In genomic region chr12:50569321-50569720, GRCh38 we compare ENCODE assay signal across 18 cellular contexts.
DNase-seq lines count a peak whose midpoint lies in the region; ATAC-seq and TF ChIP-seq lines count a peak whose summit lies in the region.
"Had no signal": no experiment of that assay in that cellular context is flagged by ENCODE, and none has a peak within 500 bp of the region (broad histone marks: within the 10 kb centered on the region; RNA-seq: fewer than 3 reads in every experiment).

No MANE protein-coding gene starts in this region.

- H2AK5ac ChIP-seq in trophoblast cell (ENCODE audit: low read length), result no peak overlapping the region

- H3K14ac ChIP-seq in trophoblast cell (ENCODE audit: low read length), result no peak overlapping the region

- no peak overlapping the region for H2BK12ac ChIP-seq in trophoblast cell (ENCODE audit: low read length)

- H2AFZ ChIP-seq in GM23338 (no peak overlapping the region), trophoblast cell (ENCODE audit: insufficient read depth, low read length, poor library complexity) (no peak overlapping the region)

- no peak overlapping the region for H4K12ac ChIP-seq in trophoblast cell (ENCODE audit: low read depth, low read length)

- H3K27ac Mint-ChIP-seq in GM23338, result peak overlapping the region; percentile 0; the same call in 1 of the 2 replicates
- H3K27ac Mint-ChIP-seq: CD4-positive, alpha-beta T cell had no signal

- H4K8ac ChIP-seq in trophoblast cell (ENCODE audit: low read depth, low read length), result no peak overlapping the region

- in situ Hi-C loops in GM13976 (cut with MboI; ENCODE audit: low sequenced_read_pairs, unreplicated experiment), result no loop called here

- H3K79me2 ChIP-seq in GM23338 (replicated peaks; ENCODE audit: insufficient read depth) (peaks cover 89% of the 10 kb centered on the region), trophoblast cell (ENCODE audit: control insufficient read depth, insufficient read depth, low read length, poor library complexity) (peaks cover 12% of the 10 kb centered on the region)

- H3K27me3 ChIP-seq in GM23338 (ENCODE audit: insufficient read depth), result no peaks in the 10 kb centered on the region
- H3K27me3 ChIP-seq in adrenal gland, result no peaks in the 10 kb centered on the region
- no peaks in the 10 kb centered on the region for H3K27me3 ChIP-seq in right atrium auricular region
- H3K27me3 ChIP-seq in trophoblast cell (ENCODE audit: insufficient read depth, low read length), result no peaks in the 10 kb centered on the region
- H3K27me3 ChIP-seq: MG63, SJSA1 had no signal

- H4K20me1 ChIP-seq in GM23338 (replicated peaks; ENCODE audit: insufficient read depth), result 0 out of 2 replicates have a peak, but pooled peaks cover 4% of the 10 kb centered on the region

- H4K91ac ChIP-seq in trophoblast cell (ENCODE audit: low read depth, low read length), result no peak overlapping the region

- no peak overlapping the region for H3K4me3 Mint-ChIP-seq in GM23338
- H3K4me3 Mint-ChIP-seq: activated T-cell treated with anti-CD3 and anti-CD28 coated beads, Interleukin-2, amount 50 U/mL, for 4 hours; CD4-positive, alpha-beta T cell had no signal

- TF ChIP-seq CTCF in GM23338 (conservative IDR thresholded peaks at IDR 0.05; ENCODE audit: low read depth in 2 of 2) (no peak), adrenal gland (IDR thresholded peaks at IDR 0.05) (no peak), right atrium auricular region (IDR thresholded peaks at IDR 0.05) (no peak), GM13976 (IDR thresholded peaks at IDR 0.05; ENCODE audit: borderline replicate concordance, control extremely low read depth, extremely low read depth, insufficient read depth, missing control alignments) (no peak)

- no peaks in the 10 kb centered on the region; the same call in 2 of the 3 replicates for H3K9me3 Mint-ChIP-seq in GM23338
- H3K9me3 Mint-ChIP-seq: activated T-cell treated with anti-CD3 and anti-CD28 coated beads, Interleukin-2, amount 50 U/mL, for 4 hours; CD4-positive, alpha-beta T cell had no signal

- peaks cover 45% of the 10 kb centered on the region for H3K4me1 Mint-ChIP-seq in GM23338

- DNase-seq in GM23338 (ENCODE audit: low spot score) (peak; percentile 39), adrenal gland (no peak), right atrium auricular region (ENCODE audit: low spot score) (no peak), trophoblast cell (no peak), GM13976 (ENCODE audit: low spot score) (no peak), NCI-H748 treated with DMSO at 0.1 percent for 48 hours (lab: John Stamatoyannopoulos, UW) (no peak), NCI-H2196 treated with DMSO at 0.1 percent for 48 hours (lab: John Stamatoyannopoulos, UW; ENCODE audit: unreplicated experiment) (no peak)
- DNase-seq: activated T-cell treated with anti-CD3 and anti-CD28 coated beads, Interleukin-2, amount 50 U/mL, for 4 hours; CD4-positive, alpha-beta T cell; GF-D8; islet precursor cell; MG63; NCI-H526 treated with DMSO at 0.1 percent for 48 hours; stimulated activated CD4-positive, alpha-beta T cell treated with anti-CD3 and anti-CD28 coated beads, Interleukin-2, amount 100 ng/mL, for 24 hours; stimulated activated naive CD4-positive, alpha-beta T cell had no signal

- no peak overlapping the region for H2BK120ac ChIP-seq in trophoblast cell (ENCODE audit: insufficient read depth, low read length, poor library complexity)

- H3K9ac ChIP-seq in trophoblast cell (ENCODE audit: low read length), result no peak overlapping the region

- H3K36me3 ChIP-seq in GM23338 (ENCODE audit: insufficient read depth) (no peaks in the 10 kb centered on the region), adrenal gland (replicated peaks in 1 of 2) (no peaks in the 10 kb centered on the region), right atrium auricular region (no peaks in the 10 kb centered on the region), trophoblast cell (ENCODE audit: control insufficient read depth in 1 of 2, insufficient read depth in 2 of 2, low read length in 2 of 2) (no peaks in the 10 kb centered on the region)
- H3K36me3 ChIP-seq: MG63, SJSA1 had no signal

- no peak for TF ChIP-seq POLR2A in adrenal gland (IDR thresholded peaks at IDR 0.05)

- H3F3A ChIP-seq in GM23338 (replicated peaks; ENCODE audit: low read depth), result no peaks in the 10 kb centered on the region; the same call in 1 of the 2 replicates

- H3K4me1 ChIP-seq in GM23338 (ENCODE audit: insufficient read depth) (peaks cover 50% of the 10 kb centered on the region), adrenal gland (replicated peaks in 1 of 2) (peaks cover 57 to 78% of the 10 kb centered on the region in 2 donors), right atrium auricular region (peaks cover 0 to 64% of the 10 kb centered on the region in 2 donors), trophoblast cell (ENCODE audit: control insufficient read depth in 1 of 2, insufficient read depth in 2 of 2, low read length in 2 of 2) (peaks cover 7 to 16% of the 10 kb centered on the region in 2 experiments)

- H3K23ac ChIP-seq in trophoblast cell (ENCODE audit: low read length), result no peak overlapping the region

- WGBS in adrenal gland, 4 donors, result 42 to 54% (median 46%) methylated on average over 2 of the region's 2 CpGs
- WGBS in trophoblast cell (ENCODE audit: extremely low coverage, insufficient coverage, insufficient read length), result no CpG with 5 or more reads among the region's 2 CpGs

- H3K9me3 ChIP-seq in adrenal gland (replicated peaks in 1 of 3), result no peaks in the 10 kb centered on the region
- no peaks in the 10 kb centered on the region for H3K9me3 ChIP-seq in right atrium auricular region
- no peaks in the 10 kb centered on the region for H3K9me3 ChIP-seq in trophoblast cell (ENCODE audit: insufficient read depth, low read depth, low read length)
- H3K9me3 ChIP-seq: MG63, SJSA1 had no signal

- H3K36me3 Mint-ChIP-seq in GM23338 (ENCODE audit: low read depth), result no peaks in the 10 kb centered on the region

- H2BK5ac ChIP-seq in trophoblast cell (ENCODE audit: low read depth, low read length, poor library complexity), result no peak overlapping the region

- intact Hi-C loops in adrenal gland (cut with DNase I), result loop anchor here in 1 of 2 donors (10.0 kb wide), 1 partner anchor 55 kb away; no protein-coding TSS in a partner anchor

- ATAC-seq in GM23338 (peak; percentile 59), HG02870 (IDR thresholded peaks at IDR 0.05; ENCODE audit: unreplicated experiment) (no peak)
- ATAC-seq: activated T-cell treated with anti-CD3 and anti-CD28 coated beads, Interleukin-2, amount 50 U/mL, for 4 hours had no signal

- peaks cover 15% of the 10 kb centered on the region for H3K79me1 ChIP-seq in trophoblast cell (ENCODE audit: low read length)

- no peaks in the 10 kb centered on the region for H3K27me3 Mint-ChIP-seq in GM23338 (ENCODE audit: insufficient read depth, low read depth, poor library complexity)
- H3K27me3 Mint-ChIP-seq: CD4-positive, alpha-beta T cell had no signal

- H3K9me2 ChIP-seq in GM23338 (ENCODE audit: insufficient read depth), result no peaks in the 10 kb centered on the region

- H3K4ac ChIP-seq in trophoblast cell (ENCODE audit: low read depth, low read length), result peak overlapping the region; percentile 3

- no peak overlapping the region for H3K18ac ChIP-seq in trophoblast cell (ENCODE audit: low read length)

- H3K4me3 ChIP-seq in GM23338 (no peak overlapping the region), adrenal gland (no peak overlapping the region), right atrium auricular region (no peak overlapping the region), trophoblast cell (ENCODE audit: low read depth, low read length) (no peak overlapping the region)
- H3K4me3 ChIP-seq: MG63, SJSA1 had no signal

- H3K4me2 ChIP-seq in GM23338, result no peak overlapping the region
- no peak overlapping the region for H3K4me2 ChIP-seq in trophoblast cell (ENCODE audit: low read length)

- H3K27ac ChIP-seq in GM23338 (ENCODE audit: low read depth) (peak overlapping the region; percentile 12; the same call in 1 of the 2 replicates), adrenal gland (peak overlapping the region in 3 of 5 donors; percentile 13 to 56 (median 47)), right atrium auricular region (peak overlapping the region; percentile 3 to 14), trophoblast cell (ENCODE audit: low read depth, low read length) (no peak overlapping the region)
- H3K27ac ChIP-seq: HL-60, SJSA1 had no signal

TF ChIP-seq in GM23338, 12 proteins besides CTCF, POLR2A, EP300 and RAD21 (continues in another document):
- no peak for TF ChIP-seq ZNF331 (CRISPR knock-in tag; IDR thresholded peaks at IDR 0.05; ENCODE audit: low read depth)
- no peak for TF ChIP-seq EZH2 (IDR thresholded peaks at IDR 0.05; ENCODE audit: low read depth, unreplicated experiment)
- TF ChIP-seq REST (IDR thresholded peaks at IDR 0.05; ENCODE audit: unreplicated experiment), result no peak
- no peak for TF ChIP-seq ZNF114 (CRISPR knock-in tag; IDR thresholded peaks at IDR 0.05)
- TF ChIP-seq EZH2phosphoT487 (IDR thresholded peaks at IDR 0.05; ENCODE audit: unreplicated experiment), result no peak
- no peak for TF ChIP-seq CREB1 (CRISPR knock-in tag; IDR thresholded peaks at IDR 0.05; ENCODE audit: low read depth)
